In genomic region chr9:112380102-112380581, GRCh38 we compare ENCODE assay signal across 8 cellular contexts.
DNase-seq lines count a peak whose midpoint lies in the region; ATAC-seq and TF ChIP-seq lines count a peak whose summit lies in the region.

Gene HSDL2, plus strand, starts transcription at chr9:112380108. Its CDS starts 56 bp downstream, at chr9:112380164.

- in situ Hi-C loops in brain microvascular endothelial cell (cut with HindIII; ENCODE audit: low pct_ligation_motif_present, low sequenced_read_pairs), result no loop called here

- peak within 1 kb of the TSS; percentile 89 for H3K4me3 ChIP-seq in brain microvascular endothelial cell (ENCODE audit: low read depth, low read length)

- no peak for TF ChIP-seq CTCF in brain microvascular endothelial cell (IDR thresholded peaks at IDR 0.05; ENCODE audit: low read depth, low read length, missing control alignments)

- no peaks in the 10 kb centered on the region for H3K36me3 ChIP-seq in brain microvascular endothelial cell (replicated peaks)

- no peaks in the 10 kb centered on the region for H3K27me3 ChIP-seq in brain microvascular endothelial cell (replicated peaks)

- peak within 1 kb of the TSS; percentile 95 for H3K27ac ChIP-seq in brain microvascular endothelial cell

- ATAC-seq in HG02623 (IDR thresholded peaks at IDR 0.05; ENCODE audit: unreplicated experiment), result peak; percentile 9

- DNase-seq in NCI-H2171 treated with DMSO at 0.1 percent for 48 hours (lab: John Stamatoyannopoulos, UW) (peak; percentile 43), NCI-H2171 (lab: John Stamatoyannopoulos, UW) (no peak), NCI-H69 (lab: John Stamatoyannopoulos, UW) (peak; percentile 67), brain microvascular endothelial cell (no peak), iris pigment epithelial cell (ENCODE audit: low read depth) (peak; percentile 34), glomerular visceral epithelial cell (ENCODE audit: extremely low spot score) (no peak)
- DNase-seq in stimulated activated CD4-positive, alpha-beta T cell treated with anti-CD3 and anti-CD28 coated beads, Interleukin-15, amount 100 ng/mL, for 24 hours, result peak; percentile 46

Comparison
In these comparisons a context has a peak if more than half of its experiments do, and no peak if none do; other contexts are left out.
1. DNase-seq: peak in NCI-H2171 treated with DMSO at 0.1 percent for 48 hours (single experiment), NCI-H69 (single experiment), iris pigment epithelial cell (single experiment) and stimulated activated CD4-positive, alpha-beta T cell treated with anti-CD3 and anti-CD28 coated beads, Interleukin-15, amount 100 ng/mL, for 24 hours (single experiment); none in NCI-H2171 (single experiment), brain microvascular endothelial cell (single experiment) and glomerular visceral epithelial cell (single experiment).